Comparison of ENCODE assay signal across 33 cellular contexts in the genomic region with DNA sequence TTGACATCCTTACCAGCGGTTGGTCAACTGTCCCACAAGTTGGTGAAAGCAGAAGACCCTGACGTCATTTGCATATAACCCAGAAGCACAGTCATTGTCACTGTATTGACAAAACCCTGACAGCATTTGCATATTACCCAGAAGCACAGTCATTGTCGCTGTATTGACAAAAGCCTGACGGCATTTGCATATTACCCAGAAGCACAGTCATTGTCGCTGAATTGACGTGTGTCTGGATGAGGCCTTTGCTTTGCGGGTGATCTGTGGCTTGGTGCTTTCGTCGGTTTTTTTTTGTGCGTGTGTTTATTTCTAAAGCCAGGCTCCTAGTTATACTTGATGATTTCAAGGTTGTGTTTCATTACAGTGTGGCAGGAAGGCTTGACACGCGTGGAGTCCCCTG.
"Had no signal": no experiment of that assay in that cellular context is flagged by ENCODE, and none has a peak within 500 bp of the region (broad histone marks: within the 10 kb centered on the region; RNA-seq: fewer than 3 reads in every experiment).

No MANE protein-coding gene starts in this region.

- H3K9me3 ChIP-seq: ascending aorta, breast epithelium, MG63, SJCRH30 had no signal

- H3K27ac ChIP-seq: ascending aorta, breast epithelium, PC-9, RWPE1, SJCRH30, SK-N-MC, WERI-Rb-1 had no signal

- H3K4me3 Mint-ChIP-seq: activated CD4-positive, alpha-beta T cell treated with anti-CD3 and anti-CD28 coated beads, Interleukin-2, amount 10 ng/mL, durations not matched to agents 24 days and 14 days; activated CD8-positive, alpha-beta T cell treated with anti-CD3 and anti-CD28 coated beads for 36 hours; activated naive CD4-positive, alpha-beta T cell treated with anti-CD3 and anti-CD28 coated beads, Interleukin-2, amount 50 U/mL, for 24 hours; activated naive CD8-positive, alpha-beta T cell treated with anti-CD3 and anti-CD28 coated beads, Interleukin-2, amount 10 ng/mL, durations not matched to agents 7 days and 5 days; activated T-cell treated with anti-CD3 and anti-CD28 coated beads, Interleukin-2, amount 50 U/mL, for 72 hours had no signal

- DNase-seq: activated CD4-positive, alpha-beta T cell treated with anti-CD3 and anti-CD28 coated beads, Interleukin-2, amount 10 ng/mL, durations not matched to agents 24 days and 14 days; activated CD4-positive, alpha-beta T cell treated with anti-CD3 and anti-CD28 coated beads, Interleukin-2, amount 50 U/mL, for 4 hours; activated CD8-positive, alpha-beta T cell treated with anti-CD3 and anti-CD28 coated beads for 36 hours; activated gamma-delta T cell; activated naive CD4-positive, alpha-beta T cell treated with Interleukin-2 at 50 U/mL for 16 hours; activated naive CD8-positive, alpha-beta T cell treated with anti-CD3 and anti-CD28 coated beads, Interleukin-2, amount 10 ng/mL, durations not matched to agents 7 days and 5 days; activated T-cell treated with anti-CD3 and anti-CD28 coated beads, Interleukin-2, amount 50 U/mL, for 1 hour; activated T-cell treated with anti-CD3 and anti-CD28 coated beads, Interleukin-2, amount 50 U/mL, for 72 hours; amygdala; Karpas-422; KBM-7; MG63; NCI-H1092; NCI-H1417; NCI-H146; NCI-H187; NCI-H2029 treated with DMSO at 0.1 percent for 48 hours; NCI-H2107; NCI-H2171; NCI-H510A; NK-92 treated with Interleukin-12 subunit alpha and Interleukin-12 subunit beta, amount 100 ng/mL, for 24 hours; PC-9; SHP77; SJCRH30; T1000; WERI-Rb-1 had no signal

- H3K4me2 ChIP-seq: PC-9 had no signal

- H3K4me3 ChIP-seq: ascending aorta, breast epithelium, MG63, PC-9, SJCRH30, SK-N-MC had no signal

- H3K4me1 ChIP-seq: ascending aorta, breast epithelium, SJCRH30 had no signal

- FAIRE-seq: RCC 7860 had no signal

- H3K9me3 Mint-ChIP-seq: activated CD8-positive, alpha-beta T cell treated with anti-CD3 and anti-CD28 coated beads for 36 hours; activated naive CD4-positive, alpha-beta T cell treated with anti-CD3 and anti-CD28 coated beads, Interleukin-2, amount 50 U/mL, for 24 hours; activated T-helper 2 cell treated with anti-CD3 and anti-CD28 coated beads, Interferon-gamma antibody, Interleukin-2, Interleukin-4, amounts not matched to agents 10 μg/mL and 5 μg/mL and 100 μg/mL, durations not matched to agents 14 hours and 24 hours and 36 hours had no signal

- H3K36me3 ChIP-seq: ascending aorta, breast epithelium, MG63, SJCRH30, WERI-Rb-1 had no signal

- H2AFZ ChIP-seq: PC-9 had no signal

- H3K4me1 Mint-ChIP-seq: activated CD4-positive, alpha-beta T cell treated with anti-CD3 and anti-CD28 coated beads, Interleukin-2, amount 10 ng/mL, durations not matched to agents 24 days and 14 days; activated naive CD4-positive, alpha-beta T cell treated with anti-CD3 and anti-CD28 coated beads, Interleukin-2, amount 50 U/mL, for 24 hours; activated naive CD8-positive, alpha-beta T cell treated with anti-CD3 and anti-CD28 coated beads, Interleukin-2, amount 10 ng/mL, durations not matched to agents 7 days and 5 days had no signal

- H3K27me3 ChIP-seq: ascending aorta, breast epithelium, MG63, SJCRH30 had no signal

- H3K27me3 Mint-ChIP-seq: activated CD8-positive, alpha-beta T cell treated with anti-CD3 and anti-CD28 coated beads for 36 hours; activated naive CD4-positive, alpha-beta T cell treated with anti-CD3 and anti-CD28 coated beads, Interleukin-2, amount 50 U/mL, for 24 hours; activated naive CD8-positive, alpha-beta T cell treated with anti-CD3 and anti-CD28 coated beads, Interleukin-2, amount 10 ng/mL, durations not matched to agents 7 days and 5 days had no signal

- ATAC-seq: activated CD8-positive, alpha-beta T cell treated with anti-CD3 and anti-CD28 coated beads for 36 hours; activated T-cell treated with anti-CD3 and anti-CD28 coated beads, Interleukin-2, amount 50 U/mL, for 72 hours had no signal

- H3K36me3 Mint-ChIP-seq: activated naive CD4-positive, alpha-beta T cell treated with anti-CD3 and anti-CD28 coated beads, Interleukin-2, amount 50 U/mL, for 24 hours; activated naive CD8-positive, alpha-beta T cell treated with anti-CD3 and anti-CD28 coated beads, Interleukin-2, amount 10 ng/mL, durations not matched to agents 7 days and 5 days had no signal

- H3K27ac Mint-ChIP-seq: activated CD4-positive, alpha-beta T cell treated with anti-CD3 and anti-CD28 coated beads, Interleukin-2, amount 10 ng/mL, durations not matched to agents 24 days and 14 days; activated CD8-positive, alpha-beta T cell treated with anti-CD3 and anti-CD28 coated beads for 36 hours; activated naive CD4-positive, alpha-beta T cell treated with anti-CD3 and anti-CD28 coated beads, Interleukin-2, amount 50 U/mL, for 24 hours; activated naive CD8-positive, alpha-beta T cell treated with anti-CD3 and anti-CD28 coated beads, Interleukin-2, amount 10 ng/mL, durations not matched to agents 7 days and 5 days; activated T-cell treated with anti-CD3 and anti-CD28 coated beads, Interleukin-2, amount 50 U/mL, for 72 hours; activated T-helper 2 cell treated with anti-CD3 and anti-CD28 coated beads, Interferon-gamma antibody, Interleukin-2, Interleukin-4, amounts not matched to agents 10 μg/mL and 5 μg/mL and 100 μg/mL, durations not matched to agents 14 hours and 24 hours and 36 hours had no signal
